Comparison of ENCODE assay signal across 7 cellular contexts in genomic region chr5:126813799-126814198, GRCh38. TPM values are rescaled to one million over a fixed set of nuclear protein-coding genes. Genes with fewer than 3 reads are reported as not detected.
DNase-seq lines count a peak whose midpoint lies in the region; ATAC-seq lines count a peak whose summit lies in the region.
"Not testable (repeated sequence)": the region's sequence is repeated elsewhere in the genome, so short reads cannot be mapped to it uniquely, and the experiment has no call there.

No MANE protein-coding gene starts in this region.

- H3K4me1 ChIP-seq in ACC112 (ENCODE audit: control insufficient read depth, insufficient read depth, low read length, unreplicated experiment): peaks cover 48% of the 10 kb centered on the region
- peaks cover 18% of the 10 kb centered on the region for H3K4me1 ChIP-seq in CD8-positive, alpha-beta memory T cell (ENCODE audit: insufficient read depth, low read length)

- not testable (repeated sequence) for H3K4me3 ChIP-seq in ACC112 (ENCODE audit: low read depth, low read length); CD8-positive, alpha-beta memory T cell (ENCODE audit: low read length)

- 0 out of 2 replicates have a peak overlapping the region, but pooled peaks have one; percentile 18 for H3K27ac ChIP-seq in ACC112 (ENCODE audit: low read depth, low read length)
- H3K27ac ChIP-seq in CD8-positive, alpha-beta memory T cell (ENCODE audit: low read depth, low read length): not testable (repeated sequence)

- not testable (repeated sequence) for H3K4me3 Mint-ChIP-seq in CD8-positive, alpha-beta memory T cell; activated CD4-positive, alpha-beta T cell treated with anti-CD3 and anti-CD28 coated beads, Interleukin-2, amount 10 ng/mL, durations not matched to agents 24 days and 14 days; activated naive CD4-positive, alpha-beta T cell treated with anti-CD3 and anti-CD28 coated beads, Interleukin-2, amount 10 ng/mL, durations not matched to agents 7 days and 5 days; immature natural killer cell; natural killer cell treated with Interleukin-12 subunit alpha and Interleukin-12 subunit beta and Interleukin-15 and Interleukin-18, amount 100 ng/mL, for 72 hours
- H3K4me3 Mint-ChIP-seq in activated T-cell treated with anti-CD3 and anti-CD28 coated beads, Interleukin-2, amount 50 U/mL, for 72 hours: peak overlapping the region in 1 of 2 donors; percentile 70

- H3K27ac Mint-ChIP-seq in CD8-positive, alpha-beta memory T cell: peak overlapping the region in 6 of 8 donors; percentile 6 to 88 (median 60)
- H3K27ac Mint-ChIP-seq in activated CD4-positive, alpha-beta T cell treated with anti-CD3 and anti-CD28 coated beads, Interleukin-2, amount 10 ng/mL, durations not matched to agents 24 days and 14 days: peak overlapping the region; percentile 74
- peak overlapping the region; percentile 98 for H3K27ac Mint-ChIP-seq in activated T-cell treated with anti-CD3 and anti-CD28 coated beads, Interleukin-2, amount 50 U/mL, for 72 hours
- peak overlapping the region; percentile 33 for H3K27ac Mint-ChIP-seq in activated naive CD4-positive, alpha-beta T cell treated with anti-CD3 and anti-CD28 coated beads, Interleukin-2, amount 10 ng/mL, durations not matched to agents 7 days and 5 days
- H3K27ac Mint-ChIP-seq in immature natural killer cell: peak overlapping the region in 5 of 6 donors; percentile 59 to 95 (median 80)
- H3K27ac Mint-ChIP-seq in natural killer cell treated with Interleukin-12 subunit alpha and Interleukin-12 subunit beta and Interleukin-15 and Interleukin-18, amount 100 ng/mL, for 72 hours: peak overlapping the region; percentile 62 to 98

- H3K79me2 ChIP-seq in ACC112 (ENCODE audit: control insufficient read depth, insufficient read depth, low read length, unreplicated experiment): not testable (repeated sequence)

- not testable (repeated sequence) for H3K27me3 Mint-ChIP-seq in CD8-positive, alpha-beta memory T cell; activated CD4-positive, alpha-beta T cell treated with anti-CD3 and anti-CD28 coated beads, Interleukin-2, amount 10 ng/mL, durations not matched to agents 24 days and 14 days; activated T-cell treated with anti-CD3 and anti-CD28 coated beads, Interleukin-2, amount 50 U/mL, for 72 hours (ENCODE audit: low read depth); activated naive CD4-positive, alpha-beta T cell treated with anti-CD3 and anti-CD28 coated beads, Interleukin-2, amount 10 ng/mL, durations not matched to agents 7 days and 5 days; immature natural killer cell (ENCODE audit: low read depth in 3 of 3); natural killer cell treated with Interleukin-12 subunit alpha and Interleukin-12 subunit beta and Interleukin-15 and Interleukin-18, amount 100 ng/mL, for 72 hours

- H3K36me3 ChIP-seq in ACC112 (ENCODE audit: insufficient read depth, low read length): peaks cover 30% of the 10 kb centered on the region
- not testable (repeated sequence) for H3K36me3 ChIP-seq in CD8-positive, alpha-beta memory T cell (ENCODE audit: insufficient read depth, low read length)

- not testable (repeated sequence) for ATAC-seq in activated T-cell treated with anti-CD3 and anti-CD28 coated beads, Interleukin-2, amount 50 U/mL, for 72 hours (replicated peaks in 1 of 2); natural killer cell treated with Interleukin-12 subunit alpha and Interleukin-12 subunit beta and Interleukin-15 and Interleukin-18, amount 100 ng/mL, for 72 hours

- not testable (repeated sequence) for H2AFZ ChIP-seq in ACC112 (ENCODE audit: low read length, unreplicated experiment)

- H3K27me3 ChIP-seq in ACC112 (ENCODE audit: insufficient read depth, low read length); CD8-positive, alpha-beta memory T cell (ENCODE audit: insufficient read depth, low read length, poor library complexity, severe bottlenecking): not testable (repeated sequence)

- peaks cover 6 to 74% (median 16%) of the 10 kb centered on the region in 3 donors for H3K36me3 Mint-ChIP-seq in CD8-positive, alpha-beta memory T cell
- H3K36me3 Mint-ChIP-seq in activated CD4-positive, alpha-beta T cell treated with anti-CD3 and anti-CD28 coated beads, Interleukin-2, amount 10 ng/mL, durations not matched to agents 24 days and 14 days (ENCODE audit: low read depth): peaks cover 75% of the 10 kb centered on the region
- peaks cover 23 to 64% of the 10 kb centered on the region in 2 donors for H3K36me3 Mint-ChIP-seq in activated T-cell treated with anti-CD3 and anti-CD28 coated beads, Interleukin-2, amount 50 U/mL, for 72 hours (ENCODE audit: insufficient read depth in 2 of 2)
- peaks cover 76% of the 10 kb centered on the region for H3K36me3 Mint-ChIP-seq in activated naive CD4-positive, alpha-beta T cell treated with anti-CD3 and anti-CD28 coated beads, Interleukin-2, amount 10 ng/mL, durations not matched to agents 7 days and 5 days
- peaks cover 0 to 11% (median 1%) of the 10 kb centered on the region in 3 donors for H3K36me3 Mint-ChIP-seq in immature natural killer cell
- H3K36me3 Mint-ChIP-seq in natural killer cell treated with Interleukin-12 subunit alpha and Interleukin-12 subunit beta and Interleukin-15 and Interleukin-18, amount 100 ng/mL, for 72 hours: peaks cover 37% of the 10 kb centered on the region

- intact Hi-C loops in activated CD4-positive, alpha-beta T cell treated with anti-CD3 and anti-CD28 coated beads, Interleukin-2, amount 10 ng/mL, durations not matched to agents 24 days and 14 days (cut with micrococcal nuclease): loop anchor here (2.0 to 5.0 kb wide), 2 partner anchors 13 to 39 kb away; no protein-coding TSS in a partner anchor

- CTCF ChIA-PET in CD8-positive, alpha-beta memory T cell (lab: Charles Lee): interaction anchor here (3.0 kb wide), 1 partner anchor 36 kb away, joined by 8 read pairs; the partner anchor contains the start of gene LMNB1
- CTCF ChIA-PET in activated naive CD4-positive, alpha-beta T cell treated with anti-CD3 and anti-CD28 coated beads, Interleukin-2, amount 10 ng/mL, durations not matched to agents 7 days and 5 days (lab: Charles Lee): interaction anchor here (1.0 kb wide), 1 partner anchor 138 kb away, joined by 3 read pairs; no protein-coding TSS in a partner anchor

- POLR2A ChIA-PET in CD8-positive, alpha-beta memory T cell (lab: Charles Lee): not testable (repeated sequence)

- not testable (repeated sequence) for H3K9me3 Mint-ChIP-seq in CD8-positive, alpha-beta memory T cell; activated CD4-positive, alpha-beta T cell treated with anti-CD3 and anti-CD28 coated beads, Interleukin-2, amount 10 ng/mL, durations not matched to agents 24 days and 14 days; activated T-cell treated with anti-CD3 and anti-CD28 coated beads, Interleukin-2, amount 50 U/mL, for 72 hours; activated naive CD4-positive, alpha-beta T cell treated with anti-CD3 and anti-CD28 coated beads, Interleukin-2, amount 10 ng/mL, durations not matched to agents 7 days and 5 days; immature natural killer cell; natural killer cell treated with Interleukin-12 subunit alpha and Interleukin-12 subunit beta and Interleukin-15 and Interleukin-18, amount 100 ng/mL, for 72 hours

- H3K9me3 ChIP-seq in CD8-positive, alpha-beta memory T cell (ENCODE audit: low read length): not testable (repeated sequence)

- not testable (repeated sequence) for DNase-seq in CD8-positive, alpha-beta memory T cell; activated CD4-positive, alpha-beta T cell treated with anti-CD3 and anti-CD28 coated beads, Interleukin-2, amount 10 ng/mL, durations not matched to agents 24 days and 14 days; activated T-cell treated with anti-CD3 and anti-CD28 coated beads, Interleukin-2, amount 50 U/mL, for 72 hours; activated naive CD4-positive, alpha-beta T cell treated with anti-CD3 and anti-CD28 coated beads, Interleukin-2, amount 10 ng/mL, durations not matched to agents 7 days and 5 days; immature natural killer cell; natural killer cell treated with Interleukin-12 subunit alpha and Interleukin-12 subunit beta and Interleukin-15 and Interleukin-18, amount 100 ng/mL, for 72 hours (ENCODE audit: low spot score)

- H3K4me1 Mint-ChIP-seq in CD8-positive, alpha-beta memory T cell: peaks cover 22 to 37% (median 36%) of the 10 kb centered on the region in 3 donors
- peaks cover 44% of the 10 kb centered on the region for H3K4me1 Mint-ChIP-seq in activated CD4-positive, alpha-beta T cell treated with anti-CD3 and anti-CD28 coated beads, Interleukin-2, amount 10 ng/mL, durations not matched to agents 24 days and 14 days
- H3K4me1 Mint-ChIP-seq in activated T-cell treated with anti-CD3 and anti-CD28 coated beads, Interleukin-2, amount 50 U/mL, for 72 hours (ENCODE audit: low read depth): peaks cover 50% of the 10 kb centered on the region
- peaks cover 33% of the 10 kb centered on the region for H3K4me1 Mint-ChIP-seq in activated naive CD4-positive, alpha-beta T cell treated with anti-CD3 and anti-CD28 coated beads, Interleukin-2, amount 10 ng/mL, durations not matched to agents 7 days and 5 days
- peaks cover 47 to 58% of the 10 kb centered on the region in 2 donors for H3K4me1 Mint-ChIP-seq in immature natural killer cell
- H3K4me1 Mint-ChIP-seq in natural killer cell treated with Interleukin-12 subunit alpha and Interleukin-12 subunit beta and Interleukin-15 and Interleukin-18, amount 100 ng/mL, for 72 hours (ENCODE audit: low read depth in 2 of 2): peaks cover 46 to 55% of the 10 kb centered on the region in 2 donors

RNA-seq across cellular contexts. Expression of gene LMNB1, which starts 36.9 kb away (rescaled TPM):
- 100 to 1,000 TPM; 172 to 178 TPM for total RNA-seq in CD8-positive, alpha-beta memory T cell
- polyA plus RNA-seq in CD8-positive, alpha-beta memory T cell: 7.5 TPM
- total RNA-seq in activated CD4-positive, alpha-beta T cell treated with anti-CD3 and anti-CD28 coated beads, Interleukin-2, amount 10 ng/mL, durations not matched to agents 24 days and 14 days: 223 and 225 TPM in 2 replicates
- total RNA-seq in activated T-cell treated with anti-CD3 and anti-CD28 coated beads, Interleukin-2, amount 50 U/mL, for 72 hours: 100 to 1,000 TPM; 186 to 211 TPM
- polyA plus RNA-seq in immature natural killer cell: 10 to 100 TPM in 2 of 3 donors, 1 to 10 TPM in 1; 8.7 to 15.8 (median 10.6) TPM
- 100 to 1,000 TPM; 184 to 270 TPM for total RNA-seq in natural killer cell treated with Interleukin-12 subunit alpha and Interleukin-12 subunit beta and Interleukin-15 and Interleukin-18, amount 100 ng/mL, for 72 hours

Comparison
In these comparisons a context has a peak if more than half of its experiments do, and no peak if none do; other contexts are left out.
1. H3K27ac Mint-ChIP-seq: peak in every context shown above with its lines; median percentile 98 in activated T-cell treated with anti-CD3 and anti-CD28 coated beads, Interleukin-2, amount 50 U/mL, for 72 hours; 80 in immature natural killer cell; 80 in natural killer cell treated with Interleukin-12 subunit alpha and Interleukin-12 subunit beta and Interleukin-15 and Interleukin-18, amount 100 ng/mL, for 72 hours; 74 in activated CD4-positive, alpha-beta T cell treated with anti-CD3 and anti-CD28 coated beads, Interleukin-2, amount 10 ng/mL, durations not matched to agents 24 days and 14 days; 60 in CD8-positive, alpha-beta memory T cell; 33 in activated naive CD4-positive, alpha-beta T cell treated with anti-CD3 and anti-CD28 coated beads, Interleukin-2, amount 10 ng/mL, durations not matched to agents 7 days and 5 days.